Comparison of ENCODE assay signal across 8 cellular contexts in the genomic region with DNA sequence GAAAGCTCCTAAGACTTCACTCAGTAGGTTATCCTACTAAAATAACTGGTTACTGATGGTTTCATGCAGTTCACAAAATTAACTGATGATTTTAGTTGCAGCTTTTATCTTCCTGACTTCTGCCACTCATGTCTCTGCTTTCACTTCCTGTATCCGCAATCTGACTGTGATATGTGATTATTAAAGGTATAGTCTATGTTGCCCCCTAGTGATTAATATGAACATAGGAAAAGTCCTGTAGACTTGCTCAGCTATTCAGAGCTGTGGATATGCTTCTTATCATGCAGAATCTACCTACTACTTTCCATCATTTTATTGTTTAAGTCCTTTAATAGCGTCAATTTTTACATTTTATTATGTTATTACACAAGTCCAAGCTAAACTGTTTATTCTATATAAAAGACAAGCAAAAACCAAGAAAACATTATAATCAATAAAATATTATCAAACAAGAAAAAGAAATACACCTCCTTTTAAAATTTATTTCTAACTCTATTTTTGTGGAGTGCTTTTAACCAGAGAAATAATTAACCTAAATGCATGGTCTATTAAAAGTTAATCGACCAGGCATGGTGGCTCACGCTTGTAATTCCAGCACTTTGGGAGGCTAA. TPM values are rescaled to one million over a fixed set of nuclear protein-coding genes. Genes with fewer than 3 reads are reported as not detected.
DNase-seq lines count a peak whose midpoint lies in the region; ATAC-seq and TF ChIP-seq lines count a peak whose summit lies in the region.

No MANE protein-coding gene starts in this region.

- 0 out of 4 replicates have a peak, but pooled peaks cover 0 to 5% of the 10 kb centered on the region in 2 experiments for H3K4me1 ChIP-seq in HCT116 (ENCODE audit: control insufficient read depth in 1 of 2, insufficient read depth in 2 of 2, low read length in 2 of 2)

- CTCF ChIA-PET in HCT116 (lab: Charles Lee), result interaction anchor here (0.7 to 1.9 kb wide), 11 partner anchors 9 to 501 kb away, joined by 3 to 12 read pairs (median 4); partner anchors contain the start of gene TRIM2

- H3K9me2 ChIP-seq in HCT116 (ENCODE audit: insufficient read depth), result no peaks in the 10 kb centered on the region

- no peaks in the 10 kb centered on the region for H3K79me2 ChIP-seq in HCT116 (ENCODE audit: insufficient read depth, low read length)

- H3K9me3 ChIP-seq in HCT116 (ENCODE audit: control insufficient read depth in 1 of 2, insufficient read depth in 1 of 2, low read depth in 1 of 2, low read length in 2 of 2), result no peaks in the 10 kb centered on the region

- TF ChIP-seq POLR2A in HCT116 (IDR thresholded peaks at IDR 0.05; ENCODE audit: borderline replicate concordance, extremely low read depth, insufficient read depth, insufficient read length), result no peak

- no peaks in the 10 kb centered on the region for H3K27me3 ChIP-seq in HCT116 (ENCODE audit: insufficient read depth, low read length)

- H3K4me2 ChIP-seq in HCT116 (ENCODE audit: low read length), result peak overlapping the region; percentile 23; the same call in 1 of the 2 replicates

- no peak overlapping the region for H3K9ac ChIP-seq in HCT116 (ENCODE audit: low read length)

- no peak overlapping the region for H3K4me3 ChIP-seq in GM12864 (ENCODE audit: low read depth, low read length)
- H3K4me3 ChIP-seq in HCT116 (replicated peaks in 1 of 2; ENCODE audit: low read depth in 1 of 2, low read length in 2 of 2), result no peak overlapping the region

- RAD21 ChIA-PET in HCT116 (lab: Charles Lee; ENCODE audit: low non-redundant PET in 1 of 2, low total read pairs in 2 of 2, uncharacterized antibody in 2 of 2, unreplicated experiment in 2 of 2), result no interaction called here

- peak; percentile 75 for TF ChIP-seq RAD21 in HCT116 (IDR thresholded peaks at IDR 0.05; ENCODE audit: low read depth)

- no peaks in the 10 kb centered on the region for H4K20me1 ChIP-seq in HCT116 (ENCODE audit: insufficient read depth)

- H2AFZ ChIP-seq in HCT116 (ENCODE audit: low read depth, low read length, poor library complexity, severe bottlenecking), result peak overlapping the region; percentile 90

- intact Hi-C loops in HCT116 (cut with micrococcal nuclease), result loop anchor here (1.0 to 2.0 kb wide), 4 partner anchors 211 to 559 kb away; partner anchors contain the start of gene MND1

- peak; percentile 90 for ATAC-seq in HCT116
- peak; percentile 80 for ATAC-seq in esophagus mucosa

- TF ChIP-seq CTCF in 22Rv1 (IDR thresholded peaks at IDR 0.05) (peak; percentile 71), GM12864 (IDR thresholded peaks at IDR 0.05; ENCODE audit: low read depth, low read length, missing control alignments) (peak; percentile 44), HCT116 (IDR thresholded peaks at IDR 0.05 in 2 of 3, conservative IDR thresholded peaks at IDR 0.05 in 1 of 3; ENCODE audit: borderline replicate concordance in 1 of 3, insufficient read depth in 1 of 3, low read depth in 2 of 3, low read length in 2 of 3) (peak; percentile 32 to 71 (median 63); a peak in 5 of 6 replicates), LNCAP (IDR thresholded peaks at IDR 0.05) (peak; percentile 55)

- no TSS peak for BruUV-seq in HCT116 (replicated peaks; lab: Mats Ljungman, UMichigan)

- H3K27ac ChIP-seq in 22Rv1 (no peak overlapping the region), HCT116 (ENCODE audit: low read depth, low read length) (no peak overlapping the region)

- POLR2A ChIA-PET in HCT116 (lab: Charles Lee), result no interaction called here

- DNase-seq in GM12864 (ENCODE audit: low read depth) (peak; percentile 56), HCT116 (ENCODE audit: low read depth, low spot score) (peak; percentile 46), RPMI7951 (ENCODE audit: low read depth) (peak; percentile 67), pons (ENCODE audit: low spot score) (peak; percentile 63)
- no peak for DNase-seq in stimulated activated CD4-positive, alpha-beta T cell treated with anti-CD3 and anti-CD28 coated beads, Interleukin-4, amount 100 ng/mL, for 1 hour

- no peaks in the 10 kb centered on the region for H3K36me3 ChIP-seq in HCT116 (ENCODE audit: control insufficient read depth in 1 of 2, insufficient read depth in 2 of 2, low read length in 2 of 2)

TF ChIP-seq in HCT116, 20 proteins besides CTCF, POLR2A, EP300 and RAD21:
- no peak for TF ChIP-seq EZH2 (IDR thresholded peaks at IDR 0.05)
- TF ChIP-seq ELF1 (IDR thresholded peaks at IDR 0.05; ENCODE audit: borderline replicate concordance, low read depth), result peak; percentile 63

RNA-seq across cellular contexts. Expression of gene TLR2, which starts 40.6 kb away (rescaled TPM):
- total RNA-seq in HCT116 (2021; ENCODE audit: unreplicated experiment) (0.12 TPM), esophagus mucosa (7.0 TPM)
- not detected in 2 replicates for polyA plus RNA-seq in HCT116 (2012)
- total RNA-seq in RPMI7951 (2014; rRNA removed; shearing (Covaris generic)), result 8.8 and 11.3 TPM in 2 replicates
